25 cellular contexts compared by ENCODE assay signal in the genomic region with DNA sequence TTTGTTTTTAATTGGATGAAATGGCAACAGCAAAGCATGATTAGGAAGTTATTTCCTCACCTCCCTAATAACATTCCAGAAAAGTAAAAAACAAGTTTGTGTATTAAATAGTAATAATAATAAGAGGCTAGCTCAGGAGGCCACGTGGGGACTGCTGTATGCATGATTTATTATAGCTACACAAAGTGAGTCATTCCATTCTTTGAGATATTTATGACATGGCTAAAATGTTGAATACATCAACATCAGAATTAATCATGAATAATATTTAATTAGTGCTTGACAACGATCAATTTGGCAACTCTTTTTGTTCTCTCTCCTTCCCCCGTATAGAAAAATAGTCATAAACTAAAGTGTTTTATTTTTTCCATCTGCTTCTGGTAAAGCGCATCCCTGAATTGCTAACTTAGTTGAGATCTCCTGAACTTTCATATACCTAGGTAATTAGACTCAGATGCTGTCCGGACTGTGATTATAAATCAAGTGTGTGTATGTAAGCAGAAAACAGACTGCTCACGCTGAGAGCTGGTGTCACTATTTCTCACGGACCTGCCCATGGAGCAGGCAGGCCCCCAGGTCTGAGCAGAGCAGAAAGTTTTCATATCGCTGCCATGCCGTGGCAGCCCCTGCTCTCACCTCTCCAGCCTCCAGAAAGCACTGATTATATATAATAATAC.
DNase-seq lines count a peak whose midpoint lies in the region; ATAC-seq, FAIRE-seq and TF ChIP-seq lines count a peak whose summit lies in the region.
"Had no signal": no experiment of that assay in that cellular context is flagged by ENCODE, and none has a peak within 500 bp of the region (broad histone marks: within the 10 kb centered on the region; RNA-seq: fewer than 3 reads in every experiment).

No MANE protein-coding gene starts in this region.

- no peak for FAIRE-seq in bronchial epithelial cell (lab: Jason Lieb, UNC)
- FAIRE-seq: GM12878, HepG2 had no signal

- POLR2A ChIA-PET in HEK293 (lab: Yijun Ruan, JAX): no interaction called here
- POLR2A ChIA-PET in CD4-positive, alpha-beta memory T cell (lab: Charles Lee; ENCODE audit: partially characterized antibody): no interaction called here

- H3K27ac ChIP-seq in HEK293 (ENCODE audit: extremely low read depth, low read depth, low read length): no peak overlapping the region
- H3K27ac ChIP-seq in right cardiac atrium (ENCODE audit: low read length): no peak overlapping the region
- no peak overlapping the region for H3K27ac ChIP-seq in CD4-positive, alpha-beta memory T cell (ENCODE audit: low read depth, low read length)
- H3K27ac ChIP-seq: BLaER1 treated with 17β-estradiol and CSF1 and Interleukin-3, amounts not matched to agents 10 nM and 100 nM; heart right ventricle; SK-N-MC had no signal

- WGBS in right cardiac atrium: 75% methylated on average over 9 of the region's 9 CpGs

- CTCF ChIA-PET in HEK293 (lab: Yijun Ruan, JAX): interaction anchor here (0.5 to 2.1 kb wide), 5 partner anchors 12 to 491 kb away, joined by 3 to 6 read pairs (median 4); no protein-coding TSS in a partner anchor
- CTCF ChIA-PET in CD4-positive, alpha-beta memory T cell (lab: Charles Lee; ENCODE audit: partially characterized antibody): interaction anchor here (1.1 to 1.2 kb wide), 2 partner anchors 12 to 13 kb away, joined by 3 to 10 read pairs; no protein-coding TSS in a partner anchor

- H3K27me3 ChIP-seq in bronchial epithelial cell (ENCODE audit: control insufficient read depth, insufficient read depth, low read length): no peaks in the 10 kb centered on the region
- H3K27me3 ChIP-seq in right cardiac atrium (ENCODE audit: control insufficient read depth, insufficient read depth): no peaks in the 10 kb centered on the region
- H3K27me3 ChIP-seq in CD4-positive, alpha-beta memory T cell (ENCODE audit: insufficient read depth, low read length): no peaks in the 10 kb centered on the region
- H3K27me3 ChIP-seq: BLaER1 treated with 17β-estradiol and CSF1 and Interleukin-3, amounts not matched to agents 10 nM and 100 nM had no signal

- no peaks in the 10 kb centered on the region for H3K27me3 Mint-ChIP-seq in mesothelial cell of epicardium (ENCODE audit: low read depth)
- peaks cover 2 to 7% of the 10 kb centered on the region in 2 donors for H3K27me3 Mint-ChIP-seq in CD4-positive, alpha-beta memory T cell

- H3K36me3 Mint-ChIP-seq in mesothelial cell of epicardium: no peaks in the 10 kb centered on the region
- no peaks in the 10 kb centered on the region for H3K36me3 Mint-ChIP-seq in CD4-positive, alpha-beta memory T cell
- H3K36me3 Mint-ChIP-seq: naive thymus-derived CD4-positive, alpha-beta T cell had no signal

- no peaks in the 10 kb centered on the region for H3K9me3 ChIP-seq in HEK293 (ENCODE audit: control insufficient read depth, insufficient read depth, low read depth, low read length)
- H3K9me3 ChIP-seq in right cardiac atrium (ENCODE audit: control insufficient read depth, low read length): no peaks in the 10 kb centered on the region
- no peaks in the 10 kb centered on the region for H3K9me3 ChIP-seq in CD4-positive, alpha-beta memory T cell (ENCODE audit: control insufficient read depth in 1 of 2, low read length in 2 of 2)
- H3K9me3 ChIP-seq: BLaER1 treated with 17β-estradiol and CSF1 and Interleukin-3, amounts not matched to agents 10 nM and 100 nM; Caco-2; heart right ventricle had no signal

- H3K36me3 ChIP-seq in HEK293 (ENCODE audit: control insufficient read depth in 2 of 2, insufficient read depth in 1 of 2, low read length in 2 of 2): no peaks in the 10 kb centered on the region
- H3K36me3 ChIP-seq in bronchial epithelial cell (ENCODE audit: control insufficient read depth, insufficient read depth, low read length): no peaks in the 10 kb centered on the region
- no peaks in the 10 kb centered on the region for H3K36me3 ChIP-seq in CD4-positive, alpha-beta memory T cell (ENCODE audit: insufficient read depth, low read length)
- H3K36me3 ChIP-seq: BLaER1 treated with 17β-estradiol and CSF1 and Interleukin-3, amounts not matched to agents 10 nM and 100 nM; heart right ventricle had no signal

- peak overlapping the region; percentile 22 for H3K4me3 Mint-ChIP-seq in mesothelial cell of epicardium
- H3K4me3 Mint-ChIP-seq in CD4-positive, alpha-beta memory T cell: no peak overlapping the region
- H3K4me3 Mint-ChIP-seq: activated T-cell treated with anti-CD3 and anti-CD28 coated beads, Interleukin-2, amount 50 U/mL, for 4 hours; naive thymus-derived CD4-positive, alpha-beta T cell had no signal

- H3K4me1 Mint-ChIP-seq in mesothelial cell of epicardium: peaks cover 74% of the 10 kb centered on the region
- peaks cover 0 to 2% (median 1%) of the 10 kb centered on the region in 4 donors for H3K4me1 Mint-ChIP-seq in CD4-positive, alpha-beta memory T cell

- no peaks in the 10 kb centered on the region for H3K9me3 Mint-ChIP-seq in mesothelial cell of epicardium
- no peaks in the 10 kb centered on the region for H3K9me3 Mint-ChIP-seq in CD4-positive, alpha-beta memory T cell
- H3K9me3 Mint-ChIP-seq: activated T-cell treated with anti-CD3 and anti-CD28 coated beads, Interleukin-2, amount 50 U/mL, for 4 hours; naive thymus-derived CD4-positive, alpha-beta T cell had no signal

- TF ChIP-seq CTCF in HEK293 (tag by site-specific recombination; IDR thresholded peaks at IDR 0.05) (no peak), bronchial epithelial cell (IDR thresholded peaks at IDR 0.05; ENCODE audit: insufficient read depth, low read length, severe bottlenecking) (no peak), mesothelial cell of epicardium (IDR thresholded peaks at IDR 0.05; ENCODE audit: unreplicated experiment) (no peak)

- ATAC-seq in right cardiac atrium: no peak
- ATAC-seq: activated T-cell treated with anti-CD3 and anti-CD28 coated beads, Interleukin-2, amount 50 U/mL, for 4 hours; GM12878; heart right ventricle; HepG2; left lobe of liver; naive thymus-derived CD4-positive, alpha-beta T cell had no signal

- peak; percentile 89 for DNase-seq in NCI-H2227 treated with DMSO at 0.1 percent for 48 hours (lab: John Stamatoyannopoulos, UW)
- DNase-seq in bronchial epithelial cell (ENCODE audit: low read depth): peak; percentile 36
- no peak for DNase-seq in mesothelial cell of epicardium (ENCODE audit: low spot score in 2 of 2, unreplicated experiment in 2 of 2)
- no peak for DNase-seq in NCI-H774 (lab: John Stamatoyannopoulos, UW)
- no peak for DNase-seq in right cardiac atrium
- DNase-seq in CD4-positive, alpha-beta memory T cell: no peak
- DNase-seq in foreskin melanocyte: no peak
- DNase-seq: activated CD4-positive, alpha-beta T cell treated with anti-CD3 and anti-CD28 coated beads for 48 hours; activated naive CD4-positive, alpha-beta T cell; activated T-cell treated with anti-CD3 and anti-CD28 coated beads, Interleukin-2, amount 50 U/mL, for 4 hours; amniotic stem cell; Caco-2; heart right ventricle; naive thymus-derived CD4-positive, alpha-beta T cell; NCI-H2029 treated with DMSO at 0.1 percent for 48 hours; NCI-H510A treated with DMSO at 0.1 percent for 48 hours; RPMI8226; stimulated activated CD4-positive, alpha-beta T cell treated with anti-CD3 and anti-CD28 coated beads, Interleukin-2, amount 100 ng/mL, for 24 hours had no signal

- peak overlapping the region; percentile 90 for H3K27ac Mint-ChIP-seq in mesothelial cell of epicardium
- no peak overlapping the region for H3K27ac Mint-ChIP-seq in CD4-positive, alpha-beta memory T cell
- H3K27ac Mint-ChIP-seq: naive thymus-derived CD4-positive, alpha-beta T cell had no signal

- peaks cover 8% of the 10 kb centered on the region; the same call in 1 of the 2 replicates for H3K4me1 ChIP-seq in HEK293 (ENCODE audit: control insufficient read depth, insufficient read depth, low read length)
- H3K4me1 ChIP-seq in right cardiac atrium (ENCODE audit: control insufficient read depth, insufficient read depth, low read length): no peaks in the 10 kb centered on the region
- no peaks in the 10 kb centered on the region for H3K4me1 ChIP-seq in CD4-positive, alpha-beta memory T cell (ENCODE audit: insufficient read depth, low read length)
- H3K4me1 ChIP-seq: Caco-2, heart right ventricle had no signal

- H3K4me3 ChIP-seq in HEK293 (ENCODE audit: low read depth, low read length): no peak overlapping the region
- no peak overlapping the region for H3K4me3 ChIP-seq in bronchial epithelial cell (ENCODE audit: low read depth, low read length)
- no peak overlapping the region for H3K4me3 ChIP-seq in right cardiac atrium (ENCODE audit: low read length)
- H3K4me3 ChIP-seq in CD4-positive, alpha-beta memory T cell (ENCODE audit: low read length in 2 of 2): no peak overlapping the region
- H3K4me3 ChIP-seq: BLaER1 treated with 17β-estradiol and CSF1 and Interleukin-3, amounts not matched to agents 10 nM and 100 nM; GM12878; heart right ventricle; SK-N-MC; smooth muscle cell had no signal

- intact Hi-C loops in right cardiac atrium (cut with DNase I): no loop called here
- intact Hi-C loops in CD4-positive, alpha-beta memory T cell (cut with micrococcal nuclease): no loop called here

TF ChIP-seq in HEK293, 187 proteins besides CTCF, POLR2A, EP300 and RAD21 (continues in another document):
- TF ChIP-seq ZNF629 (tag by site-specific recombination; IDR thresholded peaks at IDR 0.05) (peak; percentile 15; the same call in 1 of the 2 replicates), ZNF660 (tag by site-specific recombination; IDR thresholded peaks at IDR 0.05) (no peak), PRDM6 (tag by site-specific recombination; IDR thresholded peaks at IDR 0.05) (peak; percentile 68)

Comparison
In these comparisons a context has a peak if more than half of its experiments do, and no peak if none do; other contexts are left out.
1. DNase-seq: peak in NCI-H2227 treated with DMSO at 0.1 percent for 48 hours (single experiment) and bronchial epithelial cell (single experiment); none in mesothelial cell of epicardium (0 of 2), NCI-H774 (single experiment), right cardiac atrium (0 of 3), CD4-positive, alpha-beta memory T cell (0 of 5) and foreskin melanocyte (single experiment).